8 cellular contexts compared by ENCODE assay signal in genomic region chr19:16185123-16185924, GRCh38.
DNase-seq lines count a peak whose midpoint lies in the region; ATAC-seq, FAIRE-seq and TF ChIP-seq lines count a peak whose summit lies in the region.

Gene FAM32A, plus strand, starts transcription at chr19:16185410. Its CDS starts 33 bp downstream, at chr19:16185443.

- FAIRE-seq in islet of Langerhans (lab: Jason Lieb, UNC): peak; percentile 90

- DNase-seq in AG10803 (ENCODE audit: low read depth) (peak; percentile 99), NCI-H446 treated with DMSO at 0.1 percent for 48 hours (lab: John Stamatoyannopoulos, UW) (peak; percentile 97), cerebellar cortex (ENCODE audit: low spot score) (peak; percentile 99)
- DNase-seq in stimulated activated CD4-positive, alpha-beta T cell treated with anti-CD3 and anti-CD28 coated beads, Interleukin-12 subunit alpha, Interleukin-12 subunit beta, amount 100 ng/mL, for 4 hours: peak; percentile 96

- H3K4me3 ChIP-seq in AG10803 (ENCODE audit: low read length): peak within 1 kb of the TSS; percentile 95

- TF ChIP-seq CTCF in AG10803 (conservative IDR thresholded peaks at IDR 0.05; ENCODE audit: low read length): peak; percentile 50

- ATAC-seq in GM19035 (IDR thresholded peaks at IDR 0.05; ENCODE audit: unreplicated experiment): peak; percentile 90
- ATAC-seq in HG03354 (IDR thresholded peaks at IDR 0.05; ENCODE audit: poor library complexity, severe bottlenecking, unreplicated experiment): peak; percentile 85
- peak; percentile 93 to 95 for ATAC-seq in activated CD4-positive, CD25-positive, alpha-beta regulatory T cell treated with anti-CD3 and anti-CD28 coated beads, Interleukin-2, amount 50 U/mL, for 24 hours

Comparison
In these comparisons a context has a peak if more than half of its experiments do, and no peak if none do; other contexts are left out.
1. Peak in every context shown above with its lines: DNase-seq, ATAC-seq and H3K4me3 ChIP-seq.